1 cellular context compared by ENCODE assay signal in genomic region chr2:97995734-97996624, GRCh38.
TF ChIP-seq lines count a peak whose summit lies in the region.

A gene with protein sequence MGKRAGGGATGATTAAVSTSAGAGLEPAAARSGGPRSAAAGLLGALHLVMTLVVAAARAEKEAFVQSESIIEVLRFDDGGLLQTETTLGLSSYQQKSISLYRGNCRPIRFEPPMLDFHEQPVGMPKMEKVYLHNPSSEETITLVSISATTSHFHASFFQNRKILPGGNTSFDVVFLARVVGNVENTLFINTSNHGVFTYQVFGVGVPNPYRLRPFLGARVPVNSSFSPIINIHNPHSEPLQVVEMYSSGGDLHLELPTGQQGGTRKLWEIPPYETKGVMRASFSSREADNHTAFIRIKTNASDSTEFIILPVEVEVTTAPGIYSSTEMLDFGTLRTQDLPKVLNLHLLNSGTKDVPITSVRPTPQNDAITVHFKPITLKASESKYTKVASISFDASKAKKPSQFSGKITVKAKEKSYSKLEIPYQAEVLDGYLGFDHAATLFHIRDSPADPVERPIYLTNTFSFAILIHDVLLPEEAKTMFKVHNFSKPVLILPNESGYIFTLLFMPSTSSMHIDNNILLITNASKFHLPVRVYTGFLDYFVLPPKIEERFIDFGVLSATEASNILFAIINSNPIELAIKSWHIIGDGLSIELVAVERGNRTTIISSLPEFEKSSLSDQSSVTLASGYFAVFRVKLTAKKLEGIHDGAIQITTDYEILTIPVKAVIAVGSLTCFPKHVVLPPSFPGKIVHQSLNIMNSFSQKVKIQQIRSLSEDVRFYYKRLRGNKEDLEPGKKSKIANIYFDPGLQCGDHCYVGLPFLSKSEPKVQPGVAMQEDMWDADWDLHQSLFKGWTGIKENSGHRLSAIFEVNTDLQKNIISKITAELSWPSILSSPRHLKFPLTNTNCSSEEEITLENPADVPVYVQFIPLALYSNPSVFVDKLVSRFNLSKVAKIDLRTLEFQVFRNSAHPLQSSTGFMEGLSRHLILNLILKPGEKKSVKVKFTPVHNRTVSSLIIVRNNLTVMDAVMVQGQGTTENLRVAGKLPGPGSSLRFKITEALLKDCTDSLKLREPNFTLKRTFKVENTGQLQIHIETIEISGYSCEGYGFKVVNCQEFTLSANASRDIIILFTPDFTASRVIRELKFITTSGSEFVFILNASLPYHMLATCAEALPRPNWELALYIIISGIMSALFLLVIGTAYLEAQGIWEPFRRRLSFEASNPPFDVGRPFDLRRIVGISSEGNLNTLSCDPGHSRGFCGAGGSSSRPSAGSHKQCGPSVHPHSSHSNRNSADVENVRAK (N-terminal part only) (minus strand): TSS chr2:97995948. CDS start chr2:97995662, 286 bp downstream.

TF ChIP-seq in HepG2, 621 proteins besides CTCF, POLR2A, EP300 and RAD21 (continued from another document and continues in another):
- TF ChIP-seq, protein P1, sequence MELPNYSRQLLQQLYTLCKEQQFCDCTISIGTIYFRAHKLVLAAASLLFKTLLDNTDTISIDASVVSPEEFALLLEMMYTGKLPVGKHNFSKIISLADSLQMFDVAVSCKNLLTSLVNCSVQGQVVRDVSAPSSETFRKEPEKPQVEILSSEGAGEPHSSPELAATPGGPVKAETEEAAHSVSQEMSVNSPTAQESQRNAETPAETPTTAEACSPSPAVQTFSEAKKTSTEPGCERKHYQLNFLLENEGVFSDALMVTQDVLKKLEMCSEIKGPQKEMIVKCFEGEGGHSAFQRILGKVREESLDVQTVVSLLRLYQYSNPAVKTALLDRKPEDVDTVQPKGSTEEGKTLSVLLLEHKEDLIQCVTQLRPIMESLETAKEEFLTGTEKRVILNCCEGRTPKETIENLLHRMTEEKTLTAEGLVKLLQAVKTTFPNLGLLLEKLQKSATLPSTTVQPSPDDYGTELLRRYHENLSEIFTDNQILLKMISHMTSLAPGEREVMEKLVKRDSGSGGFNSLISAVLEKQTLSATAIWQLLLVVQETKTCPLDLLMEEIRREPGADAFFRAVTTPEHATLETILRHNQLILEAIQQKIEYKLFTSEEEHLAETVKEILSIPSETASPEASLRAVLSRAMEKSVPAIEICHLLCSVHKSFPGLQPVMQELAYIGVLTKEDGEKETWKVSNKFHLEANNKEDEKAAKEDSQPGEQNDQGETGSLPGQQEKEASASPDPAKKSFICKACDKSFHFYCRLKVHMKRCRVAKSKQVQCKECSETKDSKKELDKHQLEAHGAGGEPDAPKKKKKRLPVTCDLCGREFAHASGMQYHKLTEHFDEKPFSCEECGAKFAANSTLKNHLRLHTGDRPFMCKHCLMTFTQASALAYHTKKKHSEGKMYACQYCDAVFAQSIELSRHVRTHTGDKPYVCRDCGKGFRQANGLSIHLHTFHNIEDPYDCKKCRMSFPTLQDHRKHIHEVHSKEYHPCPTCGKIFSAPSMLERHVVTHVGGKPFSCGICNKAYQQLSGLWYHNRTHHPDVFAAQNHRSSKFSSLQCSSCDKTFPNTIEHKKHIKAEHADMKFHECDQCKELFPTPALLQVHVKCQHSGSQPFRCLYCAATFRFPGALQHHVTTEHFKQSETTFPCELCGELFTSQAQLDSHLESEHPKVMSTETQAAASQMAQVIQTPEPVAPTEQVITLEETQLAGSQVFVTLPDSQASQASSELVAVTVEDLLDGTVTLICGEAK (IDR thresholded peaks at IDR 0.05) = no peak
- TF ChIP-seq, protein P1 (CRISPR knock-in tag; IDR thresholded peaks at IDR 0.05) = peak; percentile 64; the same call in 1 of the 2 replicates
- TF ChIP-seq ZNF598 (CRISPR knock-in tag; IDR thresholded peaks at IDR 0.05; ENCODE audit: borderline replicate concordance) (peak; percentile 91), ZNF567 (CRISPR knock-in tag; IDR thresholded peaks at IDR 0.05; ENCODE audit: borderline replicate concordance) (peak; percentile 86), ERF (CRISPR knock-in tag; IDR thresholded peaks at IDR 0.05) (peak; percentile 85), DBP (CRISPR knock-in tag; IDR thresholded peaks at IDR 0.05; ENCODE audit: not compliant biosample characterization) (peak; percentile 31), MED1 (CRISPR knock-in tag; IDR thresholded peaks at IDR 0.05) (peak; percentile 40), KLF11 (CRISPR knock-in tag; IDR thresholded peaks at IDR 0.05) (peak; percentile 77; the same call in 1 of the 2 replicates), ZNF251 (CRISPR knock-in tag; IDR thresholded peaks at IDR 0.05) (no peak), E2F5 (CRISPR knock-in tag; conservative IDR thresholded peaks at IDR 0.05) (peak; percentile 58; the same call in 1 of the 2 replicates), U2AF2 (IDR thresholded peaks at IDR 0.05; ENCODE audit: low read depth, low read length) (no peak), GLMP (CRISPR knock-in tag; IDR thresholded peaks at IDR 0.05; ENCODE audit: borderline replicate concordance) (no peak), HNRNPLL (IDR thresholded peaks at IDR 0.05; ENCODE audit: low read depth, low read length, poor library complexity, severe bottlenecking) (peak; percentile 95), LRRFIP1 (CRISPR knock-in tag; conservative IDR thresholded peaks at IDR 0.05) (no peak), NONO (IDR thresholded peaks at IDR 0.05) (no peak), NONO (CRISPR knock-in tag; conservative IDR thresholded peaks at IDR 0.05) (peak; percentile 98), ARNT2 (CRISPR knock-in tag; IDR thresholded peaks at IDR 0.05; ENCODE audit: low read depth) (peak; percentile 94), NFRKB (IDR thresholded peaks at IDR 0.05) (peak; percentile 56; the same call in 1 of the 2 replicates), ATF7-NPFF (CRISPR knock-in tag; IDR thresholded peaks at IDR 0.05; ENCODE audit: low read depth) (peak; percentile 66), ZNF674 (CRISPR knock-in tag; IDR thresholded peaks at IDR 0.05; ENCODE audit: low read depth) (peak; percentile 63; the same call in 1 of the 2 replicates), FOXK1 (CRISPR knock-in tag; IDR thresholded peaks at IDR 0.05; ENCODE audit: borderline replicate concordance, low read depth) (peak; percentile 71; the same call in 1 of the 2 replicates), NR3C1 (CRISPR knock-in tag; IDR thresholded peaks at IDR 0.05) (no peak), ISL2 (CRISPR knock-in tag; IDR thresholded peaks at IDR 0.05) (peak; percentile 79)
- TF ChIP-seq, protein P2, sequence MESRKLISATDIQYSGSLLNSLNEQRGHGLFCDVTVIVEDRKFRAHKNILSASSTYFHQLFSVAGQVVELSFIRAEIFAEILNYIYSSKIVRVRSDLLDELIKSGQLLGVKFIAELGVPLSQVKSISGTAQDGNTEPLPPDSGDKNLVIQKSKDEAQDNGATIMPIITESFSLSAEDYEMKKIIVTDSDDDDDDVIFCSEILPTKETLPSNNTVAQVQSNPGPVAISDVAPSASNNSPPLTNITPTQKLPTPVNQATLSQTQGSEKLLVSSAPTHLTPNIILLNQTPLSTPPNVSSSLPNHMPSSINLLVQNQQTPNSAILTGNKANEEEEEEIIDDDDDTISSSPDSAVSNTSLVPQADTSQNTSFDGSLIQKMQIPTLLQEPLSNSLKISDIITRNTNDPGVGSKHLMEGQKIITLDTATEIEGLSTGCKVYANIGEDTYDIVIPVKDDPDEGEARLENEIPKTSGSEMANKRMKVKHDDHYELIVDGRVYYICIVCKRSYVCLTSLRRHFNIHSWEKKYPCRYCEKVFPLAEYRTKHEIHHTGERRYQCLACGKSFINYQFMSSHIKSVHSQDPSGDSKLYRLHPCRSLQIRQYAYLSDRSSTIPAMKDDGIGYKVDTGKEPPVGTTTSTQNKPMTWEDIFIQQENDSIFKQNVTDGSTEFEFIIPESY (CRISPR knock-in tag; IDR thresholded peaks at IDR 0.05) = peak; percentile 10
- TF ChIP-seq, protein P3, sequence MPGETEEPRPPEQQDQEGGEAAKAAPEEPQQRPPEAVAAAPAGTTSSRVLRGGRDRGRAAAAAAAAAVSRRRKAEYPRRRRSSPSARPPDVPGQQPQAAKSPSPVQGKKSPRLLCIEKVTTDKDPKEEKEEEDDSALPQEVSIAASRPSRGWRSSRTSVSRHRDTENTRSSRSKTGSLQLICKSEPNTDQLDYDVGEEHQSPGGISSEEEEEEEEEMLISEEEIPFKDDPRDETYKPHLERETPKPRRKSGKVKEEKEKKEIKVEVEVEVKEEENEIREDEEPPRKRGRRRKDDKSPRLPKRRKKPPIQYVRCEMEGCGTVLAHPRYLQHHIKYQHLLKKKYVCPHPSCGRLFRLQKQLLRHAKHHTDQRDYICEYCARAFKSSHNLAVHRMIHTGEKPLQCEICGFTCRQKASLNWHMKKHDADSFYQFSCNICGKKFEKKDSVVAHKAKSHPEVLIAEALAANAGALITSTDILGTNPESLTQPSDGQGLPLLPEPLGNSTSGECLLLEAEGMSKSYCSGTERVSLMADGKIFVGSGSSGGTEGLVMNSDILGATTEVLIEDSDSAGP (CRISPR knock-in tag; IDR thresholded peaks at IDR 0.05; ENCODE audit: borderline replicate concordance) = peak; percentile 86; the same call in 1 of the 2 replicates
- TF ChIP-seq, protein P4, sequence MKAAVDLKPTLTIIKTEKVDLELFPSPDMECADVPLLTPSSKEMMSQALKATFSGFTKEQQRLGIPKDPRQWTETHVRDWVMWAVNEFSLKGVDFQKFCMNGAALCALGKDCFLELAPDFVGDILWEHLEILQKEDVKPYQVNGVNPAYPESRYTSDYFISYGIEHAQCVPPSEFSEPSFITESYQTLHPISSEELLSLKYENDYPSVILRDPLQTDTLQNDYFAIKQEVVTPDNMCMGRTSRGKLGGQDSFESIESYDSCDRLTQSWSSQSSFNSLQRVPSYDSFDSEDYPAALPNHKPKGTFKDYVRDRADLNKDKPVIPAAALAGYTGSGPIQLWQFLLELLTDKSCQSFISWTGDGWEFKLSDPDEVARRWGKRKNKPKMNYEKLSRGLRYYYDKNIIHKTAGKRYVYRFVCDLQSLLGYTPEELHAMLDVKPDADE (CRISPR knock-in tag; IDR thresholded peaks at IDR 0.05) = no peak
